Comparison of ENCODE assay signal across 26 cellular contexts in genomic region chr4:140675599-140676231, GRCh38.
A peak's percentile ranks its signal among the peaks of the same experiment; 100 is the strongest.
DNase-seq lines count a peak whose midpoint lies in the region; ATAC-seq and TF ChIP-seq lines count a peak whose summit lies in the region.
"Had no signal": no experiment of that assay in that cellular context is flagged by ENCODE, and none has a peak within 500 bp of the region (broad histone marks: within the 10 kb centered on the region; RNA-seq: fewer than 3 reads in every experiment).

No MANE protein-coding gene starts in this region.

- H3K79me2 ChIP-seq in mammary epithelial cell (ENCODE audit: insufficient read depth, low read length) = no peaks in the 10 kb centered on the region

- peaks cover 6% of the 10 kb centered on the region for H3K4me1 Mint-ChIP-seq in MCF 10A (ENCODE audit: insufficient read depth, unreplicated experiment)
- peaks cover 8% of the 10 kb centered on the region for H3K4me1 Mint-ChIP-seq in activated naive CD8-positive, alpha-beta T cell treated with anti-CD3 and anti-CD28 coated beads, Interleukin-2, amount 50 U/mL, for 24 hours
- peaks cover 20 to 30% of the 10 kb centered on the region in 2 donors for H3K4me1 Mint-ChIP-seq in immature natural killer cell
- peaks cover 39% of the 10 kb centered on the region for H3K4me1 Mint-ChIP-seq in stimulated activated memory B cell treated with anti-CD40 and anti-IgM and Interleukin-4, amounts not matched to agents 10 μg/mL and 1 μg/mL and 100 μg/mL, for 72 hours

- intact Hi-C loops in MCF 10A (cut with micrococcal nuclease) = no loop called here
- intact Hi-C loops in mammary epithelial cell (cut with micrococcal nuclease) = no loop called here

- WGBS in mammary epithelial cell (ENCODE audit: low coverage, missing lambda C conversion rate) = 89% methylated on average over 4 of the region's 4 CpGs

- H3K4me3 ChIP-seq in mammary epithelial cell (replicated peaks in 1 of 3; ENCODE audit: insufficient read depth in 1 of 3, low read depth in 2 of 3, low read length in 3 of 3) = no peak overlapping the region
- H3K4me3 ChIP-seq: A549, mucosa of descending colon, PC-9, right lobe of liver, SK-N-MC, vagina had no signal

- no peak overlapping the region for H3K4me2 ChIP-seq in mammary epithelial cell (ENCODE audit: insufficient read depth, low read depth, low read length)
- H3K4me2 ChIP-seq: A549, PC-9 had no signal

- no peaks in the 10 kb centered on the region for H3K9me3 Mint-ChIP-seq in MCF 10A (ENCODE audit: unreplicated experiment)
- no peaks in the 10 kb centered on the region for H3K9me3 Mint-ChIP-seq in activated naive CD8-positive, alpha-beta T cell treated with anti-CD3 and anti-CD28 coated beads, Interleukin-2, amount 50 U/mL, for 24 hours
- H3K9me3 Mint-ChIP-seq in immature natural killer cell = no peaks in the 10 kb centered on the region
- no peaks in the 10 kb centered on the region for H3K9me3 Mint-ChIP-seq in stimulated activated memory B cell treated with anti-CD40 and anti-IgM and Interleukin-4, amounts not matched to agents 10 μg/mL and 1 μg/mL and 100 μg/mL, for 72 hours

- H3K9me3 ChIP-seq in mammary epithelial cell (replicated peaks; ENCODE audit: insufficient read depth, low read length) = no peaks in the 10 kb centered on the region
- H3K9me3 ChIP-seq: A549, mucosa of descending colon, right lobe of liver, vagina had no signal

- no peaks in the 10 kb centered on the region for H3K36me3 ChIP-seq in mammary epithelial cell (ENCODE audit: insufficient read depth, low read length)

- no peak overlapping the region for H3K4me3 Mint-ChIP-seq in MCF 10A (ENCODE audit: unreplicated experiment)
- H3K4me3 Mint-ChIP-seq in activated naive CD8-positive, alpha-beta T cell treated with anti-CD3 and anti-CD28 coated beads, Interleukin-2, amount 50 U/mL, for 24 hours = no peak overlapping the region
- peak overlapping the region; percentile 43 to 67 (median 60) for H3K4me3 Mint-ChIP-seq in immature natural killer cell
- H3K4me3 Mint-ChIP-seq in stimulated activated memory B cell treated with anti-CD40 and anti-IgM and Interleukin-4, amounts not matched to agents 10 μg/mL and 1 μg/mL and 100 μg/mL, for 72 hours = no peak overlapping the region

- TF ChIP-seq CTCF in MCF 10A (IDR thresholded peaks at IDR 0.05; ENCODE audit: unreplicated experiment) (no peak), mammary epithelial cell (conservative IDR thresholded peaks at IDR 0.05 in 1 of 2, IDR thresholded peaks at IDR 0.05 in 1 of 2; ENCODE audit: extremely low read depth in 1 of 2, insufficient read depth in 1 of 2, low read depth in 1 of 2, low read length in 2 of 2) (no peak)

- CTCF ChIA-PET in MCF 10A (lab: Yijun Ruan, JAX) (no interaction called here), mammary epithelial cell (lab: Charles Lee; ENCODE audit: low non-redundant PET) (no interaction called here)

- dilution Hi-C loops in mammary epithelial cell (cut with HindIII; ENCODE audit: low sequenced_read_pairs) = loop anchor here (5.0 kb wide), 1 partner anchor 47 kb away; no protein-coding TSS in a partner anchor

- no peaks in the 10 kb centered on the region for H3K27me3 Mint-ChIP-seq in MCF 10A (ENCODE audit: insufficient read depth, unreplicated experiment)
- H3K27me3 Mint-ChIP-seq in activated naive CD8-positive, alpha-beta T cell treated with anti-CD3 and anti-CD28 coated beads, Interleukin-2, amount 50 U/mL, for 24 hours = peaks cover 10% of the 10 kb centered on the region
- peaks cover 0 to 4% (median 3%) of the 10 kb centered on the region in 3 donors for H3K27me3 Mint-ChIP-seq in immature natural killer cell (ENCODE audit: low read depth in 3 of 3)
- H3K27me3 Mint-ChIP-seq in stimulated activated memory B cell treated with anti-CD40 and anti-IgM and Interleukin-4, amounts not matched to agents 10 μg/mL and 1 μg/mL and 100 μg/mL, for 72 hours = no peaks in the 10 kb centered on the region
- H3K27me3 Mint-ChIP-seq: IgD-negative memory B cell had no signal

- in situ Hi-C loops in mammary epithelial cell (cut with MboI; ENCODE audit: low sequenced_read_pairs in 2 of 2) = no loop called here

- DNase-seq in MCF 10A (ENCODE audit: unreplicated experiment) = peak; percentile 30
- DNase-seq in mammary epithelial cell = no peak
- no peak for DNase-seq in activated naive CD8-positive, alpha-beta T cell treated with anti-CD3 and anti-CD28 coated beads, Interleukin-2, amount 50 U/mL, for 24 hours
- DNase-seq in immature natural killer cell = peak; percentile 15 to 29 (median 16)
- DNase-seq in stimulated activated CD4-positive, alpha-beta T cell treated with anti-CD3 and anti-CD28 coated beads, Interleukin-2, amount 100 ng/mL, for 24 hours = no peak
- no peak for DNase-seq in DMS53 treated with DMSO at 0.1 percent for 48 hours (lab: John Stamatoyannopoulos, UW; ENCODE audit: unreplicated experiment)
- DNase-seq: activated CD4-positive, alpha-beta T cell treated with anti-CD3 and anti-CD28 coated beads for 1 hour; activated CD8-positive, alpha-beta memory T cell treated with anti-CD3 and anti-CD28 coated beads, Interleukin-2, amount 50 U/mL, for 48 hours; C1 segment of cervical spinal cord; cortex of kidney; DMS153; erythroblast; head of caudate nucleus; mucosa of descending colon; NCI-H2081 treated with DMSO at 0.1 percent for 48 hours; NCI-H526 treated with DMSO at 0.1 percent for 48 hours; nucleus accumbens; PC-9; right lobe of liver; T-helper 9 cell had no signal

- H3K36me3 Mint-ChIP-seq in MCF 10A (ENCODE audit: insufficient read depth, unreplicated experiment) (peaks cover 53% of the 10 kb centered on the region), immature natural killer cell (peaks cover 0 to 4% (median 0%) of the 10 kb centered on the region in 3 donors)
- H3K36me3 Mint-ChIP-seq in activated naive CD8-positive, alpha-beta T cell treated with anti-CD3 and anti-CD28 coated beads, Interleukin-2, amount 50 U/mL, for 24 hours (ENCODE audit: low read depth) = no peaks in the 10 kb centered on the region
- H3K36me3 Mint-ChIP-seq in stimulated activated memory B cell treated with anti-CD40 and anti-IgM and Interleukin-4, amounts not matched to agents 10 μg/mL and 1 μg/mL and 100 μg/mL, for 72 hours = peaks cover 47% of the 10 kb centered on the region

- BruUV-seq in MCF 10A (replicated peaks; lab: Mats Ljungman, UMichigan) = no TSS peak
- BruUV-seq in mammary epithelial cell (replicated peaks; lab: Mats Ljungman, UMichigan) = no TSS peak

- ATAC-seq in activated naive CD8-positive, alpha-beta T cell treated with anti-CD3 and anti-CD28 coated beads, Interleukin-2, amount 50 U/mL, for 24 hours = no peak
- peak; percentile 48 for ATAC-seq in stimulated activated memory B cell treated with anti-CD40 and anti-IgM and Interleukin-4, amounts not matched to agents 10 μg/mL and 1 μg/mL and 100 μg/mL, for 72 hours
- no peak for ATAC-seq in HG02852 (IDR thresholded peaks at IDR 0.05; ENCODE audit: unreplicated experiment)
- ATAC-seq: A549, mucosa of descending colon, right lobe of liver had no signal

- POLR2A ChIA-PET in MCF 10A (lab: Yijun Ruan, JAX) = no interaction called here

- H3K27ac ChIP-seq in mammary epithelial cell (ENCODE audit: insufficient read depth, low read depth, low read length) = no peak overlapping the region
- H3K27ac ChIP-seq: A549, PC-9, right lobe of liver, SK-N-MC, vagina had no signal

- H3K27ac Mint-ChIP-seq in MCF 10A (ENCODE audit: low read depth, unreplicated experiment) (no peak overlapping the region), immature natural killer cell (peak overlapping the region; percentile 9 to 74 (median 52))
- peak overlapping the region; percentile 61 for H3K27ac Mint-ChIP-seq in activated naive CD8-positive, alpha-beta T cell treated with anti-CD3 and anti-CD28 coated beads, Interleukin-2, amount 50 U/mL, for 24 hours
- peak overlapping the region; percentile 81 for H3K27ac Mint-ChIP-seq in stimulated activated memory B cell treated with anti-CD40 and anti-IgM and Interleukin-4, amounts not matched to agents 10 μg/mL and 1 μg/mL and 100 μg/mL, for 72 hours

- no peaks in the 10 kb centered on the region for H3K4me1 ChIP-seq in mammary epithelial cell (ENCODE audit: insufficient read depth, low read length)
- H3K4me1 ChIP-seq: A549, right lobe of liver, vagina had no signal

- no peak overlapping the region for H3K9ac ChIP-seq in mammary epithelial cell (ENCODE audit: insufficient read depth, low read length)

- H3K27me3 ChIP-seq in mammary epithelial cell (ENCODE audit: insufficient read depth, low read length) = no peaks in the 10 kb centered on the region
- H3K27me3 ChIP-seq: right lobe of liver, vagina had no signal

- no peak overlapping the region for H2AFZ ChIP-seq in mammary epithelial cell (ENCODE audit: low read depth, low read length)
- H2AFZ ChIP-seq: PC-9 had no signal

- no peaks in the 10 kb centered on the region for H4K20me1 ChIP-seq in mammary epithelial cell (ENCODE audit: insufficient read depth, low read length)

Comparison
In these comparisons a context has a peak if more than half of its experiments do, and no peak if none do; other contexts are left out.
1. DNase-seq: peak in MCF 10A (single experiment) and immature natural killer cell (3 of 3); none in mammary epithelial cell (single experiment), activated naive CD8-positive, alpha-beta T cell treated with anti-CD3 and anti-CD28 coated beads, Interleukin-2, amount 50 U/mL, for 24 hours (single experiment), stimulated activated CD4-positive, alpha-beta T cell treated with anti-CD3 and anti-CD28 coated beads, Interleukin-2, amount 100 ng/mL, for 24 hours (0 of 2) and DMS53 treated with DMSO at 0.1 percent for 48 hours (single experiment).
2. H3K4me3 Mint-ChIP-seq: peak in immature natural killer cell (5 of 5); none in MCF 10A (single experiment), activated naive CD8-positive, alpha-beta T cell treated with anti-CD3 and anti-CD28 coated beads, Interleukin-2, amount 50 U/mL, for 24 hours (single experiment) and stimulated activated memory B cell treated with anti-CD40 and anti-IgM and Interleukin-4, amounts not matched to agents 10 μg/mL and 1 μg/mL and 100 μg/mL, for 72 hours (single experiment).